ENCODE assay signal across 22 cellular contexts in the genomic region with DNA sequence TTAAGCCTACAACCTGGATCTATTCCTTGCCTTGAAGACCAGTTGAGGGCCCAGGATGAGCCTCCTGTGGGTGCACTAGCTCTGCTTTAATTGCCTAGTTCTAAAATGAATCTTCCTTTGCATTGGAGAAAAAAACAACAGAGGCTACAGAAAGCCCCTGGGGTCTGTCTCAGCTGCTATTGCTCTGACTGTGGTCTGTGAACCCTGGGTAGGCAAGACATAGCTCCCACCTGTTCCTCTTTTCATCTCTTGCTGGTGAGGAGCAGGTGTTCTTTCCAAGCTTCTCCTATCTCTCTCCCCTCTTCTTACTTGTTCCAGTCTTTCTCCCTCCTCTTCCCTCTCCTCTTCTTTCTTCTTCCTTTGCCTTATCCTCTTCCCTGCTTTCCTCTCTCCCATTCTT. TPM values are rescaled to one million over a fixed set of nuclear protein-coding genes. Genes with fewer than 3 reads are reported as not detected.
"Had no signal": no experiment of that assay in that cellular context is flagged by ENCODE, and none has a peak within 500 bp of the region (broad histone marks: within the 10 kb centered on the region; RNA-seq: fewer than 3 reads in every experiment).

No MANE protein-coding gene starts in this region.

- ATAC-seq: activated CD8-positive, alpha-beta memory T cell treated with anti-CD3 and anti-CD28 coated beads, Interleukin-2, amount 10 ng/mL, durations not matched to agents 7 days and 5 days; T-helper 17 cell had no signal

- DNase-seq: activated B cell treated with CpG ODN at 0.5 μM for 24 hours; activated CD4-positive, alpha-beta T cell treated with anti-CD3 and anti-CD28 coated beads for 1 hour; activated CD4-positive, alpha-beta T cell treated with anti-CD3 and anti-CD28 coated beads, Interleukin-2, amount 10 ng/mL, durations not matched to agents 24 days and 14 days; activated CD4-positive, alpha-beta T cell treated with anti-CD3 and anti-CD28 coated beads, Interleukin-2, amount 50 U/mL, for 48 hours; activated CD8-positive, alpha-beta memory T cell treated with anti-CD3 and anti-CD28 coated beads, Interleukin-2, amount 10 ng/mL, durations not matched to agents 7 days and 5 days; activated effector memory CD4-positive, alpha-beta T cell treated with anti-CD3 and anti-CD28 coated beads, Interleukin-2, amount 50 U/mL, for 16 hours; activated naive CD4-positive, alpha-beta T cell treated with anti-CD3 and anti-CD28 coated beads for 36 hours; activated T-cell treated with anti-CD3 and anti-CD28 coated beads, Interleukin-2, amount 50 U/mL, for 24 hours; brain microvascular endothelial cell; cerebellar nuclear complex; NCI-H1048; NCI-H2029 treated with DMSO at 0.1 percent for 48 hours; NCI-H345; NCI-H510A; NCI-H526 treated with DMSO at 0.1 percent for 48 hours; T-helper 17 cell; T-helper 9 cell had no signal

- H3K9me3 Mint-ChIP-seq: activated B cell treated with CpG ODN at 0.5 μM for 24 hours; activated CD4-positive, alpha-beta T cell treated with anti-CD3 and anti-CD28 coated beads, Interleukin-2, amount 10 ng/mL, durations not matched to agents 24 days and 14 days; activated naive CD4-positive, alpha-beta T cell treated with anti-CD3 and anti-CD28 coated beads for 36 hours; activated T-cell treated with anti-CD3 and anti-CD28 coated beads, Interleukin-2, amount 50 U/mL, for 24 hours had no signal

- H3K36me3 ChIP-seq: brain microvascular endothelial cell, cardiac muscle cell had no signal

- H3K27me3 ChIP-seq: brain microvascular endothelial cell, cardiac muscle cell had no signal

- H3K4me3 ChIP-seq: cardiac muscle cell had no signal

- H3K27ac ChIP-seq: brain microvascular endothelial cell, cardiac muscle cell had no signal

- H3K4me1 Mint-ChIP-seq: activated B cell treated with CpG ODN at 0.5 μM for 24 hours; activated CD4-positive, alpha-beta T cell treated with anti-CD3 and anti-CD28 coated beads, Interleukin-2, amount 10 ng/mL, durations not matched to agents 24 days and 14 days; activated CD8-positive, alpha-beta memory T cell treated with anti-CD3 and anti-CD28 coated beads, Interleukin-2, amount 10 ng/mL, durations not matched to agents 7 days and 5 days; T-helper 17 cell had no signal

- H3K4me3 Mint-ChIP-seq: activated B cell treated with CpG ODN at 0.5 μM for 24 hours; activated CD4-positive, alpha-beta T cell treated with anti-CD3 and anti-CD28 coated beads, Interleukin-2, amount 10 ng/mL, durations not matched to agents 24 days and 14 days; activated CD8-positive, alpha-beta memory T cell treated with anti-CD3 and anti-CD28 coated beads, Interleukin-2, amount 10 ng/mL, durations not matched to agents 7 days and 5 days; activated naive CD4-positive, alpha-beta T cell treated with anti-CD3 and anti-CD28 coated beads for 36 hours; activated naive CD8-positive, alpha-beta T cell; activated T-cell treated with anti-CD3 and anti-CD28 coated beads, Interleukin-2, amount 50 U/mL, for 24 hours; T-helper 17 cell had no signal

- H3K36me3 Mint-ChIP-seq: activated CD8-positive, alpha-beta memory T cell treated with anti-CD3 and anti-CD28 coated beads, Interleukin-2, amount 10 ng/mL, durations not matched to agents 7 days and 5 days had no signal

- H3K27me3 Mint-ChIP-seq: activated B cell treated with CpG ODN at 0.5 μM for 24 hours; activated CD4-positive, alpha-beta T cell treated with anti-CD3 and anti-CD28 coated beads, Interleukin-2, amount 10 ng/mL, durations not matched to agents 24 days and 14 days; activated CD8-positive, alpha-beta memory T cell treated with anti-CD3 and anti-CD28 coated beads, Interleukin-2, amount 10 ng/mL, durations not matched to agents 7 days and 5 days; activated naive CD8-positive, alpha-beta T cell; activated T-cell treated with anti-CD3 and anti-CD28 coated beads, Interleukin-2, amount 50 U/mL, for 24 hours had no signal

RNA-seq across cellular contexts. Expression of gene RBP2, which starts 28.8 kb away (rescaled TPM):
- total RNA-seq: activated B cell treated with CpG ODN at 0.5 μM for 24 hours; activated CD4-positive, alpha-beta T cell treated with anti-CD3 and anti-CD28 coated beads, Interleukin-2, amount 10 ng/mL, durations not matched to agents 24 days and 14 days; activated CD8-positive, alpha-beta memory T cell treated with anti-CD3 and anti-CD28 coated beads, Interleukin-2, amount 10 ng/mL, durations not matched to agents 7 days and 5 days; activated naive CD4-positive, alpha-beta T cell treated with anti-CD3 and anti-CD28 coated beads for 36 hours; cardiac muscle cell; M059J; PC-3; SK-MEL-5; T-helper 17 cell had no signal
- polyA plus RNA-seq: cardiac muscle cell had no signal
